ENCODE assay signal across 11 cellular contexts in genomic region chr1:154747380-154747779, GRCh38.
DNase-seq lines count a peak whose midpoint lies in the region; ATAC-seq and TF ChIP-seq lines count a peak whose summit lies in the region.
"Had no signal": no experiment of that assay in that cellular context is flagged by ENCODE, and none has a peak within 500 bp of the region (broad histone marks: within the 10 kb centered on the region; RNA-seq: fewer than 3 reads in every experiment).

No MANE protein-coding gene starts in this region.

- no peaks in the 10 kb centered on the region for H3K36me3 ChIP-seq in gastroesophageal sphincter
- H3K36me3 ChIP-seq: WERI-Rb-1 had no signal

- no peak for DNase-seq in activated T-cell treated with anti-CD3 and anti-CD28 coated beads, Interleukin-2, amount 50 U/mL, for 4 hours
- DNase-seq in activated T-cell treated with anti-CD3 and anti-CD28 coated beads, Interleukin-2, amount 50 U/mL, for 1 hour: no peak
- DNase-seq in activated CD4-positive, alpha-beta memory T cell treated with anti-CD3 and anti-CD28 coated beads for 36 hours: no peak
- no peak for DNase-seq in Right ventricle myocardium superior
- DNase-seq in NCI-H446 treated with DMSO at 0.1 percent for 48 hours (lab: John Stamatoyannopoulos, UW): no peak

- no peak overlapping the region for H3K4me3 ChIP-seq in gastroesophageal sphincter
- H3K4me3 ChIP-seq: GM23248 had no signal

- peak overlapping the region in 3 of 4 donors; percentile 45 to 56 (median 54) for H3K27ac ChIP-seq in gastroesophageal sphincter
- H3K27ac ChIP-seq: GM23248, WERI-Rb-1 had no signal

- no peak for TF ChIP-seq EP300 in gastroesophageal sphincter (IDR thresholded peaks at IDR 0.05)

- peak overlapping the region; percentile 77 for H3K4me3 Mint-ChIP-seq in activated T-cell treated with anti-CD3 and anti-CD28 coated beads, Interleukin-2, amount 50 U/mL, for 4 hours
- peak overlapping the region; percentile 58 for H3K4me3 Mint-ChIP-seq in activated CD4-positive, alpha-beta memory T cell treated with anti-CD3 and anti-CD28 coated beads for 36 hours
- no peak overlapping the region for H3K4me3 Mint-ChIP-seq in stimulated activated memory B cell treated with anti-CD40 and anti-IgM and Interleukin-4, amounts not matched to agents 10 μg/mL and 1 μg/mL and 100 μg/mL, for 72 hours

- POLR2A ChIA-PET in activated CD4-positive, alpha-beta memory T cell treated with anti-CD3 and anti-CD28 coated beads for 36 hours (lab: Charles Lee): interaction anchor here (0.5 to 1.4 kb wide), 4 partner anchors 11 to 127 kb away, joined by 3 to 6 read pairs (median 3); no protein-coding TSS in a partner anchor

- no peaks in the 10 kb centered on the region for H3K9me3 Mint-ChIP-seq in activated T-cell treated with anti-CD3 and anti-CD28 coated beads, Interleukin-2, amount 50 U/mL, for 4 hours
- no peaks in the 10 kb centered on the region for H3K9me3 Mint-ChIP-seq in activated CD4-positive, alpha-beta memory T cell treated with anti-CD3 and anti-CD28 coated beads for 36 hours
- H3K9me3 Mint-ChIP-seq in stimulated activated memory B cell treated with anti-CD40 and anti-IgM and Interleukin-4, amounts not matched to agents 10 μg/mL and 1 μg/mL and 100 μg/mL, for 72 hours: no peaks in the 10 kb centered on the region

- H3K4me1 ChIP-seq in gastroesophageal sphincter: peaks cover 0 to 53% (median 8%) of the 10 kb centered on the region in 3 donors

- no peak for ATAC-seq in activated T-cell treated with anti-CD3 and anti-CD28 coated beads, Interleukin-2, amount 50 U/mL, for 4 hours
- ATAC-seq in gastroesophageal sphincter: no peak
- ATAC-seq in stimulated activated memory B cell treated with anti-CD40 and anti-IgM and Interleukin-4, amounts not matched to agents 10 μg/mL and 1 μg/mL and 100 μg/mL, for 72 hours: no peak
- ATAC-seq in HG02885 (IDR thresholded peaks at IDR 0.05; ENCODE audit: poor library complexity, unreplicated experiment): no peak
- ATAC-seq in Right ventricle myocardium superior (ENCODE audit: poor library complexity): no peak
- ATAC-seq: esophagus mucosa had no signal

- H3K4me1 Mint-ChIP-seq in activated T-cell treated with anti-CD3 and anti-CD28 coated beads, Interleukin-2, amount 50 U/mL, for 4 hours (ENCODE audit: low read depth): peaks cover 72% of the 10 kb centered on the region
- H3K4me1 Mint-ChIP-seq in activated CD4-positive, alpha-beta memory T cell treated with anti-CD3 and anti-CD28 coated beads for 36 hours (ENCODE audit: low read depth): peaks cover 66% of the 10 kb centered on the region
- peaks cover 17% of the 10 kb centered on the region for H3K4me1 Mint-ChIP-seq in stimulated activated memory B cell treated with anti-CD40 and anti-IgM and Interleukin-4, amounts not matched to agents 10 μg/mL and 1 μg/mL and 100 μg/mL, for 72 hours

- no peak for TF ChIP-seq POLR2A in gastroesophageal sphincter (IDR thresholded peaks at IDR 0.05)

- peaks cover 2% of the 10 kb centered on the region for H3K27me3 Mint-ChIP-seq in activated T-cell treated with anti-CD3 and anti-CD28 coated beads, Interleukin-2, amount 50 U/mL, for 4 hours (ENCODE audit: low read depth)
- peaks cover under 1% of the 10 kb centered on the region for H3K27me3 Mint-ChIP-seq in activated CD4-positive, alpha-beta memory T cell treated with anti-CD3 and anti-CD28 coated beads for 36 hours
- H3K27me3 Mint-ChIP-seq in stimulated activated memory B cell treated with anti-CD40 and anti-IgM and Interleukin-4, amounts not matched to agents 10 μg/mL and 1 μg/mL and 100 μg/mL, for 72 hours: peaks cover 66% of the 10 kb centered on the region

- H3K9me3 ChIP-seq in gastroesophageal sphincter: no peaks in the 10 kb centered on the region

- intact Hi-C loops in activated CD4-positive, alpha-beta memory T cell treated with anti-CD3 and anti-CD28 coated beads for 36 hours (cut with micrococcal nuclease): loop anchor here (5.0 kb wide), 1 partner anchor 140 kb away; the partner anchor contains the start of gene ADAR
- intact Hi-C loops in Right ventricle myocardium superior (cut with DNase I): no loop called here

- WGBS in gastroesophageal sphincter (ENCODE audit: low coverage in 1 of 2), 2 donors: 53 to 57% methylated on average over 5 to 6 of the region's 7 CpGs

- peaks cover 34% of the 10 kb centered on the region for H3K27me3 ChIP-seq in gastroesophageal sphincter

- H3K27ac Mint-ChIP-seq in activated CD4-positive, alpha-beta memory T cell treated with anti-CD3 and anti-CD28 coated beads for 36 hours: peak overlapping the region; percentile 83
- H3K27ac Mint-ChIP-seq in stimulated activated memory B cell treated with anti-CD40 and anti-IgM and Interleukin-4, amounts not matched to agents 10 μg/mL and 1 μg/mL and 100 μg/mL, for 72 hours: peak overlapping the region; percentile 44

- no peak for TF ChIP-seq CTCF in gastroesophageal sphincter (IDR thresholded peaks at IDR 0.05)

- CTCF ChIA-PET in activated CD4-positive, alpha-beta memory T cell treated with anti-CD3 and anti-CD28 coated beads for 36 hours (lab: Charles Lee): interaction anchor here (0.6 to 4.4 kb wide), 16 partner anchors 8 to 187 kb away, joined by 3 to 31 read pairs (median 4); no protein-coding TSS in a partner anchor

- H3K36me3 Mint-ChIP-seq in activated T-cell treated with anti-CD3 and anti-CD28 coated beads, Interleukin-2, amount 50 U/mL, for 4 hours (ENCODE audit: insufficient read depth): no peaks in the 10 kb centered on the region
- no peaks in the 10 kb centered on the region for H3K36me3 Mint-ChIP-seq in activated CD4-positive, alpha-beta memory T cell treated with anti-CD3 and anti-CD28 coated beads for 36 hours
- no peaks in the 10 kb centered on the region for H3K36me3 Mint-ChIP-seq in stimulated activated memory B cell treated with anti-CD40 and anti-IgM and Interleukin-4, amounts not matched to agents 10 μg/mL and 1 μg/mL and 100 μg/mL, for 72 hours
